In genomic region chr11:88695701-88696414, GRCh38 we compare ENCODE assay signal across 1 cellular context.
TF ChIP-seq lines count a peak whose summit lies in the region.

No MANE protein-coding gene starts in this region.

TF ChIP-seq in WTC11, 78 proteins besides CTCF, POLR2A, EP300 and RAD21:
- TF ChIP-seq NFYB (CRISPR knock-in tag; conservative IDR thresholded peaks at IDR 0.05; ENCODE audit: low read depth) (no peak), IRF2 (CRISPR knock-in tag; IDR thresholded peaks at IDR 0.05; ENCODE audit: borderline replicate concordance, low read depth) (no peak), TEAD4 (CRISPR knock-in tag; IDR thresholded peaks at IDR 0.05) (no peak), CBFB (CRISPR knock-in tag; IDR thresholded peaks at IDR 0.05; ENCODE audit: low read depth) (no peak)
TF ChIP-seq in WTC11: peak in this region for 0.
